In genomic region chr1:91502882-91503184, GRCh38 we compare ENCODE assay signal across 9 cellular contexts. TPM values are rescaled to one million over a fixed set of nuclear protein-coding genes. Genes with fewer than 3 reads are reported as not detected.
DNase-seq lines count a peak whose midpoint lies in the region; ATAC-seq and TF ChIP-seq lines count a peak whose summit lies in the region.
"Had no signal": no experiment of that assay in that cellular context is flagged by ENCODE, and none has a peak within 500 bp of the region (broad histone marks: within the 10 kb centered on the region; RNA-seq: fewer than 3 reads in every experiment).

No MANE protein-coding gene starts in this region.

- no peaks in the 10 kb centered on the region for H3K36me3 Mint-ChIP-seq in natural killer cell
- peaks cover 12% of the 10 kb centered on the region for H3K36me3 Mint-ChIP-seq in natural killer cell treated with Interleukin-12 subunit alpha and Interleukin-12 subunit beta and Interleukin-15 and Interleukin-18, amount 100 ng/mL, for 72 hours

- H3K4me3 Mint-ChIP-seq in natural killer cell, result peak overlapping the region; percentile 29
- H3K4me3 Mint-ChIP-seq in natural killer cell treated with Interleukin-12 subunit alpha and Interleukin-12 subunit beta and Interleukin-15 and Interleukin-18, amount 100 ng/mL, for 72 hours, result no peak overlapping the region

- DNase-seq in natural killer cell (no peak), NCI-H460 (ENCODE audit: extremely low read depth, low read depth) (peak; percentile 14), cerebellum (ENCODE audit: low spot score) (peak; percentile 12), NCI-H146 treated with DMSO at 0.1 percent for 48 hours (lab: John Stamatoyannopoulos, UW; ENCODE audit: unreplicated experiment) (no peak), mesenteric fat pad (ENCODE audit: low spot score) (no peak), OCI-M2 (lab: John Stamatoyannopoulos, UW; ENCODE audit: unreplicated experiment) (no peak), retina (no peak)
- DNase-seq in natural killer cell treated with Interleukin-12 subunit alpha and Interleukin-12 subunit beta and Interleukin-15 and Interleukin-18, amount 100 ng/mL, for 72 hours (ENCODE audit: low spot score), result no peak
- DNase-seq: hippocampal formation had no signal

- no peaks in the 10 kb centered on the region for H3K9me3 Mint-ChIP-seq in natural killer cell
- H3K9me3 Mint-ChIP-seq in natural killer cell treated with Interleukin-12 subunit alpha and Interleukin-12 subunit beta and Interleukin-15 and Interleukin-18, amount 100 ng/mL, for 72 hours, result no peaks in the 10 kb centered on the region

- no peak for TF ChIP-seq CTCF in natural killer cell (IDR thresholded peaks at IDR 0.05)

- H3K4me1 Mint-ChIP-seq in natural killer cell, result peaks cover 11 to 19% of the 10 kb centered on the region in 2 donors
- peaks cover 15 to 24% of the 10 kb centered on the region in 2 donors for H3K4me1 Mint-ChIP-seq in natural killer cell treated with Interleukin-12 subunit alpha and Interleukin-12 subunit beta and Interleukin-15 and Interleukin-18, amount 100 ng/mL, for 72 hours (ENCODE audit: low read depth in 2 of 2)

- H3K27ac Mint-ChIP-seq in natural killer cell, result peak overlapping the region in 1 of 2 donors; percentile 2
- H3K27ac Mint-ChIP-seq in natural killer cell treated with Interleukin-12 subunit alpha and Interleukin-12 subunit beta and Interleukin-15 and Interleukin-18, amount 100 ng/mL, for 72 hours, result no peak overlapping the region

- H3K27me3 Mint-ChIP-seq in natural killer cell (ENCODE audit: low read depth in 2 of 2), result no peaks in the 10 kb centered on the region
- no peaks in the 10 kb centered on the region for H3K27me3 Mint-ChIP-seq in natural killer cell treated with Interleukin-12 subunit alpha and Interleukin-12 subunit beta and Interleukin-15 and Interleukin-18, amount 100 ng/mL, for 72 hours

- intact Hi-C loops in natural killer cell (cut with micrococcal nuclease), result no loop called here

- no peak for ATAC-seq in natural killer cell
- ATAC-seq in natural killer cell treated with Interleukin-12 subunit alpha and Interleukin-12 subunit beta and Interleukin-15 and Interleukin-18, amount 100 ng/mL, for 72 hours, result no peak

RNA-seq across cellular contexts. Expression of gene CDC7, which starts 2.2 kb away (rescaled TPM):
- total RNA-seq in natural killer cell (10 to 100 TPM in 1 of 3 donors, 1 to 10 TPM in 2; 7.2 to 11.4 (median 7.9) TPM), cerebellum (23.2 TPM), mesenteric fat pad (2.4 TPM)
- total RNA-seq in natural killer cell treated with Interleukin-12 subunit alpha and Interleukin-12 subunit beta and Interleukin-15 and Interleukin-18, amount 100 ng/mL, for 72 hours, result 10 to 100 TPM; 16.1 to 35.8 TPM
- 16.7 and 18.2 TPM in 2 replicates for total RNA-seq in NCI-H460 (2014; rRNA removed; shearing (Covaris generic))
- 25.8 and 54.2 TPM in 2 replicates for polyA plus RNA-seq in NCI-H460 (2014; cell fraction: nucleus; rRNA removed)

Comparison
In these comparisons a context has a peak if more than half of its experiments do, and no peak if none do; other contexts are left out.
1. DNase-seq: peak in NCI-H460 (single experiment) and cerebellum (single experiment); none in natural killer cell (single experiment), natural killer cell treated with Interleukin-12 subunit alpha and Interleukin-12 subunit beta and Interleukin-15 and Interleukin-18, amount 100 ng/mL, for 72 hours (single experiment), NCI-H146 treated with DMSO at 0.1 percent for 48 hours (single experiment), mesenteric fat pad (single experiment), OCI-M2 (single experiment) and retina (single experiment).